Comparison of ENCODE assay signal across 8 cellular contexts in genomic region chr3:94336076-94336741, GRCh38.
DNase-seq lines count a peak whose midpoint lies in the region; ATAC-seq and TF ChIP-seq lines count a peak whose summit lies in the region.

No MANE protein-coding gene starts in this region.

- ATAC-seq in body of pancreas, result peak; percentile 72

- intact Hi-C loops in body of pancreas (cut with DNase I), result no loop called here

- no peaks in the 10 kb centered on the region for H3K27me3 ChIP-seq in body of pancreas

- H3K4me3 ChIP-seq in Jurkat, Clone E6-1 (ENCODE audit: low read length), result no peak overlapping the region
- no peak overlapping the region for H3K4me3 ChIP-seq in body of pancreas

- TF ChIP-seq POLR2A in body of pancreas (IDR thresholded peaks at IDR 0.05), result no peak

- DNase-seq in Jurkat, Clone E6-1 (ENCODE audit: low read depth, low spot score), result peak; percentile 19
- DNase-seq in body of pancreas, result peak in 1 of 4 donors; percentile 17
- DNase-seq in kidney tubule cell (ENCODE audit: low spot score), result peak; percentile 56
- DNase-seq in activated CD4-positive, alpha-beta T cell treated with anti-CD3 and anti-CD28 coated beads, Interleukin-2, amount 50 U/mL, for 48 hours, result no peak
- DNase-seq in T-helper 9 cell, result no peak
- DNase-seq in effector CD4-positive, alpha-beta T cell, result no peak
- DNase-seq in germinal center (ENCODE audit: low spot score), result no peak

- H3K4me1 ChIP-seq in body of pancreas, result no peaks in the 10 kb centered on the region

- WGBS in body of pancreas, 2 donors, result 33 to 41% methylated on average over 3 of the region's 3 CpGs

- H3K9me3 ChIP-seq in body of pancreas, result no peaks in the 10 kb centered on the region

- TF ChIP-seq CTCF in C4-2B (conservative IDR thresholded peaks at IDR 0.05) (peak; percentile 51), body of pancreas (IDR thresholded peaks at IDR 0.05) (peak in 5 of 7 experiments; percentile 20 to 64 (median 58))

- H3K36me3 ChIP-seq in body of pancreas (replicated peaks in 1 of 2; ENCODE audit: insufficient read depth in 1 of 2, low read depth in 2 of 2), result no peaks in the 10 kb centered on the region

- H3K27ac ChIP-seq in C4-2B (no peak overlapping the region), body of pancreas (no peak overlapping the region)

Comparison
In these comparisons a context has a peak if more than half of its experiments do, and no peak if none do; other contexts are left out.
1. DNase-seq: peak in Jurkat, Clone E6-1 (single experiment) and kidney tubule cell (single experiment); none in activated CD4-positive, alpha-beta T cell treated with anti-CD3 and anti-CD28 coated beads, Interleukin-2, amount 50 U/mL, for 48 hours (0 of 2), T-helper 9 cell (single experiment), effector CD4-positive, alpha-beta T cell (single experiment) and germinal center (single experiment).